In the genomic region with DNA sequence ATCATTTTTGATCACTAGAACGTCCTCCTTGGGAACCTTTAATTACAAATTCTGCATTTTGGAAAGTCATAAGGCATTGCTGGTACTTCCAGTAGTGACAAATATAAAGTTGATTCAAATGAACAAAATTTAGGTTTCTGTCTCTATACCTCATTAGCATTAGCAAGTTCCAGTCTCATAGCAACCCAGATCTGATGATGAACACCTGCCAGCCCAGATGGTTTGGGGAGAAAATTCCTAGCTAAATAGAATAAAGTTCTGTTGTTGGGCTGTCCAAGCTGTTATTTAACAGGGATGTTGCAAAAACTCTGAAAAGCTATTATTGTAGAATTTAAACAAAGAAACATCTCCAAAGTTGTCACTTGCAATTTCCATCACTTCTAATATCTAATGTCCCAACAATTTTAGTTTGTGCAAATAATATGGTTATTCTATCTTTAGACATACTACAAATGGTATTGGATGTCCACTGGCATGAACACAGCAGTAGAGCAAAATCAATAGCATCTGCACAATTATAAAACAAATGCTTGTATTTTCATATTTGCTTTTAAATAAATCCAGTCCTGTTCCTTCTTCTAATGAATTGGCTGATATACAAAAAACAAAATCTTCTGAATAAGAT, we compare ENCODE assay signal across 21 cellular contexts.
"Had no signal": no experiment of that assay in that cellular context is flagged by ENCODE, and none has a peak within 500 bp of the region (broad histone marks: within the 10 kb centered on the region; RNA-seq: fewer than 3 reads in every experiment).

No MANE protein-coding gene starts in this region.

- H3K36me3 Mint-ChIP-seq: activated naive CD4-positive, alpha-beta T cell treated with anti-CD3 and anti-CD28 coated beads, Interleukin-2, amount 10 ng/mL, durations not matched to agents 7 days and 5 days; mesothelial cell of epicardium; natural killer cell had no signal

- H3K27ac ChIP-seq: body of pancreas, gastrocnemius medialis, left ventricle myocardium inferior, ovary, prostate gland, upper lobe of left lung had no signal

- H3K27me3 ChIP-seq: body of pancreas, gastrocnemius medialis, ovary, upper lobe of left lung had no signal

- H3K4me3 Mint-ChIP-seq: activated CD4-positive, alpha-beta memory T cell treated with anti-CD3 and anti-CD28 coated beads, Interleukin-2, amount 10 ng/mL, durations not matched to agents 7 days and 5 days; activated naive CD4-positive, alpha-beta T cell treated with anti-CD3 and anti-CD28 coated beads, Interleukin-2, amount 10 ng/mL, durations not matched to agents 7 days and 5 days; activated T-cell treated with anti-CD3 and anti-CD28 coated beads, Interleukin-2, amount 50 U/mL, for 72 hours; dendritic cell treated with granulocyte-macrophage colony-stimulating factor and Interleukin-4, amounts not matched to agents 40 ng/mL and 50 ng/mL, for 4 days; mesothelial cell of epicardium; natural killer cell; T-helper 1 cell treated with Interleukin-12 subunit alpha and Interleukin-12 subunit beta and Interleukin-4 antibody, amounts not matched to agents 30 μg/mL and 1 μg/mL, for 36 hours had no signal

- H3K9me3 ChIP-seq: body of pancreas, gastrocnemius medialis, left ventricle myocardium inferior, ovary, prostate gland, upper lobe of left lung had no signal

- H3K4me1 ChIP-seq: body of pancreas, gastrocnemius medialis, left ventricle myocardium inferior, prostate gland, upper lobe of left lung had no signal

- H3K27ac Mint-ChIP-seq: activated CD4-positive, alpha-beta memory T cell treated with anti-CD3 and anti-CD28 coated beads, Interleukin-2, amount 10 ng/mL, durations not matched to agents 7 days and 5 days; activated naive CD4-positive, alpha-beta T cell treated with anti-CD3 and anti-CD28 coated beads, Interleukin-2, amount 10 ng/mL, durations not matched to agents 7 days and 5 days; activated T-cell treated with anti-CD3 and anti-CD28 coated beads, Interleukin-2, amount 50 U/mL, for 72 hours; dendritic cell treated with granulocyte-macrophage colony-stimulating factor and Interleukin-4, amounts not matched to agents 40 ng/mL and 50 ng/mL, for 4 days; mesothelial cell of epicardium; natural killer cell; T-helper 1 cell treated with Interleukin-12 subunit alpha and Interleukin-12 subunit beta and Interleukin-4 antibody, amounts not matched to agents 30 μg/mL and 1 μg/mL, for 36 hours had no signal

- H3K4me1 Mint-ChIP-seq: activated CD4-positive, alpha-beta memory T cell treated with anti-CD3 and anti-CD28 coated beads, Interleukin-2, amount 10 ng/mL, durations not matched to agents 7 days and 5 days; activated naive CD4-positive, alpha-beta T cell treated with anti-CD3 and anti-CD28 coated beads, Interleukin-2, amount 10 ng/mL, durations not matched to agents 7 days and 5 days; mesothelial cell of epicardium; natural killer cell had no signal

- DNase-seq: activated CD4-positive, alpha-beta memory T cell treated with anti-CD3 and anti-CD28 coated beads, Interleukin-2, amount 10 ng/mL, durations not matched to agents 7 days and 5 days; activated CD4-positive, alpha-beta T cell treated with anti-CD3 and anti-CD28 coated beads for 48 hours; activated CD4-positive, CD25-positive, alpha-beta regulatory T cell; activated effector memory CD4-positive, alpha-beta T cell treated with anti-CD3 and anti-CD28 coated beads, Interleukin-2, amount 50 U/mL, for 16 hours; activated naive CD4-positive, alpha-beta T cell treated with anti-CD3 and anti-CD28 coated beads, Interleukin-2, amount 10 ng/mL, durations not matched to agents 7 days and 5 days; activated T-cell treated with anti-CD3 and anti-CD28 coated beads, Interleukin-2, amount 50 U/mL, for 72 hours; body of pancreas; effector CD8-positive, alpha-beta T cell; gastrocnemius medialis; left ventricle myocardium inferior; mammary epithelial cell; natural killer cell; ovary; stimulated activated CD4-positive, alpha-beta T cell treated with anti-CD3 and anti-CD28 coated beads, Interleukin-4, amount 100 ng/mL, for 1 hour; stimulated activated naive CD4-positive, alpha-beta T cell; T1000; upper lobe of left lung had no signal

- H3K4me3 ChIP-seq: body of pancreas, gastrocnemius medialis, left ventricle myocardium inferior, ovary, prostate gland, upper lobe of left lung had no signal

- H3K36me3 ChIP-seq: gastrocnemius medialis, left ventricle myocardium inferior, ovary, prostate gland, upper lobe of left lung had no signal

- H3K27me3 Mint-ChIP-seq: activated CD4-positive, alpha-beta memory T cell treated with anti-CD3 and anti-CD28 coated beads, Interleukin-2, amount 10 ng/mL, durations not matched to agents 7 days and 5 days; activated naive CD4-positive, alpha-beta T cell treated with anti-CD3 and anti-CD28 coated beads, Interleukin-2, amount 10 ng/mL, durations not matched to agents 7 days and 5 days; dendritic cell treated with granulocyte-macrophage colony-stimulating factor and Interleukin-4, amounts not matched to agents 40 ng/mL and 50 ng/mL, for 4 days had no signal

- H3K9me3 Mint-ChIP-seq: activated CD4-positive, alpha-beta memory T cell treated with anti-CD3 and anti-CD28 coated beads, Interleukin-2, amount 10 ng/mL, durations not matched to agents 7 days and 5 days; activated naive CD4-positive, alpha-beta T cell treated with anti-CD3 and anti-CD28 coated beads, Interleukin-2, amount 10 ng/mL, durations not matched to agents 7 days and 5 days; mesothelial cell of epicardium; T-helper 1 cell treated with Interleukin-12 subunit alpha and Interleukin-12 subunit beta and Interleukin-4 antibody, amounts not matched to agents 30 μg/mL and 1 μg/mL, for 36 hours had no signal
